Comparison of ENCODE assay signal across 12 cellular contexts in the genomic region with DNA sequence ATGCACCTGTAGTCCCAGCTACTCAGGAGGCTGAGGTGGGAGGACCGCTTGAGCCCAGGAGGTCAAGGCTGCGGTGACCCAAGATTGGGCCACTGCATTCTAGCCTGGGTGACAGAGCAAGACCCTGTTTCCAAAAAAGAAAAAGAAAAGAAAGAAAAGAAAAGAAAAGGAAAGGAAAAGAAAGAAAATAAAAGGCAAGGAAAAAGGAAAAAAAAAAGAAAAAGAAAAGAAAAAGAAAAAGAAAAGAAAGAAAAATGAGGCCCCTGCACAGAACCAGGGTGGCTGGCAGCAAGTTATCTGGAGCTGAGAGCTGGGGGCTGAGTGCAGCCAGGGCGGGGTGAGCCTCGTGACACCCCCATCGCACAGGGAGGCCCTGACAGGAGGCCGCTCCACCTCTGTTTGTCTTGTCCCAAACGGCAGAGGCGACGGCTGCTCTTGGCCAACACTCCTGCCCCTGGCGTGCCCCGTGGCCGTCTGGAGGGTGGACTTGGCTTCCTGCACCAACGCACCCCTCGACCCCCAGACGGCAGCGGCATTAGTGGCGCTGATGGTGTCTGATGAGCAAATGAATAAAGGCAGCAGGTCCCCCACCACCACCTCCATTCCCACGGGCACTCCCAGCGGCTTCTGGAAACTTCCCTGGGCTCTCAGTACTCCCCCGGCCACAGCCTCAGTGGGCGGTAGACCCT. TPM values are rescaled to one million over a fixed set of nuclear protein-coding genes. Genes with fewer than 3 reads are reported as not detected.
DNase-seq lines count a peak whose midpoint lies in the region; ATAC-seq, FAIRE-seq and TF ChIP-seq lines count a peak whose summit lies in the region.
"Had no signal": no experiment of that assay in that cellular context is flagged by ENCODE, and none has a peak within 500 bp of the region (broad histone marks: within the 10 kb centered on the region; RNA-seq: fewer than 3 reads in every experiment).

No MANE protein-coding gene starts in this region.

- H3K9me3 Mint-ChIP-seq in activated naive CD4-positive, alpha-beta T cell treated with anti-CD3 and anti-CD28 coated beads, Interleukin-2, amount 50 U/mL, for 24 hours, result no peaks in the 10 kb centered on the region
- H3K9me3 Mint-ChIP-seq in activated naive CD8-positive, alpha-beta T cell treated with anti-CD3 and anti-CD28 coated beads, Interleukin-2, amount 50 U/mL, for 24 hours, result no peaks in the 10 kb centered on the region
- no peaks in the 10 kb centered on the region for H3K9me3 Mint-ChIP-seq in endothelial cell (ENCODE audit: unreplicated experiment)
- H3K9me3 Mint-ChIP-seq: activated CD4-positive, alpha-beta T cell treated with anti-CD3 and anti-CD28 coated beads, Interleukin-2, amount 10 ng/mL, durations not matched to agents 7 days and 5 days had no signal

- intact Hi-C loops in transverse colon (cut with DNase I; ENCODE audit: low total_unique reads), result no loop called here

- peak overlapping the region in 1 of 4 experiments; percentile 56; a peak in 3 of 8 replicates for H3K4me3 ChIP-seq in H1 (ENCODE audit: extremely low read depth in 1 of 4, insufficient read depth in 2 of 4, low read depth in 3 of 4, low read length in 4 of 4)
- H3K4me3 ChIP-seq in mucosa of stomach (ENCODE audit: low read length), result no peak overlapping the region
- H3K4me3 ChIP-seq in transverse colon, result peak overlapping the region in 3 of 4 donors; percentile 9 to 47 (median 38)

- no peak for TF ChIP-seq RAD21 in H1 (IDR thresholded peaks at IDR 0.05 in 1 of 2, conservative IDR thresholded peaks at IDR 0.05 in 1 of 2; ENCODE audit: low read depth in 2 of 2, low read length in 2 of 2)

- H2BK20ac ChIP-seq in H1 (ENCODE audit: low read length), result no peak overlapping the region

- H3K14ac ChIP-seq in H1 (ENCODE audit: insufficient read length), result no peak overlapping the region

- TF ChIP-seq CTCF in H1 (IDR thresholded peaks at IDR 0.05; ENCODE audit: control extremely low read depth in 1 of 3, insufficient read depth in 1 of 3, low read depth in 1 of 3, low read length in 3 of 3), result no peak
- no peak for TF ChIP-seq CTCF in transverse colon (IDR thresholded peaks at IDR 0.05)
- no peak for TF ChIP-seq CTCF in endothelial cell (IDR thresholded peaks at IDR 0.05; ENCODE audit: unreplicated experiment)

- no peak for TF ChIP-seq EP300 in H1 (IDR thresholded peaks at IDR 0.05; ENCODE audit: borderline replicate concordance in 1 of 2, low read depth in 2 of 2, low read length in 2 of 2)
- no peak for TF ChIP-seq EP300 in transverse colon (IDR thresholded peaks at IDR 0.05; ENCODE audit: low read depth)

- no peak overlapping the region; the same call in 1 of the 2 replicates for H4K8ac ChIP-seq in H1 (ENCODE audit: extremely low read depth, insufficient read depth, low read length)

- peak overlapping the region; percentile 50 to 64 for H3K4me2 ChIP-seq in H1 (ENCODE audit: insufficient read depth in 1 of 2, low read depth in 2 of 2, low read length in 2 of 2)

- peak overlapping the region; percentile 30 for H4K91ac ChIP-seq in H1 (replicated peaks; ENCODE audit: insufficient read length, low read length)

- DNase-seq in activated naive CD4-positive, alpha-beta T cell (lab: John Stamatoyannopoulos, UW), result no peak
- DNase-seq in H1 (ENCODE audit: low read depth in 1 of 2, low spot score in 2 of 2), result no peak
- no peak for DNase-seq in transverse colon
- DNase-seq in activated naive CD8-positive, alpha-beta T cell treated with anti-CD3 and anti-CD28 coated beads, Interleukin-2, amount 50 U/mL, for 24 hours, result no peak
- DNase-seq in endothelial cell (ENCODE audit: low spot score), result no peak
- DNase-seq in SIG-M5 (lab: John Stamatoyannopoulos, UW), result no peak
- DNase-seq: NCI-H2029 treated with DMSO at 0.1 percent for 48 hours had no signal

- peak overlapping the region; percentile 62 for H3K4me3 Mint-ChIP-seq in activated naive CD4-positive, alpha-beta T cell treated with anti-CD3 and anti-CD28 coated beads, Interleukin-2, amount 50 U/mL, for 24 hours
- H3K4me3 Mint-ChIP-seq in activated naive CD8-positive, alpha-beta T cell treated with anti-CD3 and anti-CD28 coated beads, Interleukin-2, amount 50 U/mL, for 24 hours, result no peak overlapping the region
- no peak overlapping the region for H3K4me3 Mint-ChIP-seq in endothelial cell (ENCODE audit: unreplicated experiment)
- H3K4me3 Mint-ChIP-seq: activated CD4-positive, alpha-beta T cell treated with anti-CD3 and anti-CD28 coated beads, Interleukin-2, amount 10 ng/mL, durations not matched to agents 7 days and 5 days had no signal

- in situ Hi-C loops in transverse colon (cut with MboI; ENCODE audit: low pct_ligation_motif_present in 1 of 4, low pct_unique_long_range_greater_than_20kb in 1 of 4, low sequenced_read_pairs in 3 of 4), result loop anchor here (10.0 to 25.0 kb wide), 2 partner anchors 119 to 121 kb away; partner anchors contain the start of gene TOR4A (in 2 of the 4)

- peaks cover 16% of the 10 kb centered on the region for H3K4me1 Mint-ChIP-seq in activated naive CD4-positive, alpha-beta T cell treated with anti-CD3 and anti-CD28 coated beads, Interleukin-2, amount 50 U/mL, for 24 hours
- H3K4me1 Mint-ChIP-seq in activated naive CD8-positive, alpha-beta T cell treated with anti-CD3 and anti-CD28 coated beads, Interleukin-2, amount 50 U/mL, for 24 hours, result peaks cover 9% of the 10 kb centered on the region
- H3K4me1 Mint-ChIP-seq in endothelial cell (ENCODE audit: unreplicated experiment), result peaks cover 3% of the 10 kb centered on the region

- H3K4me1 ChIP-seq in H1 (replicated peaks in 1 of 4; ENCODE audit: control insufficient read depth in 3 of 4, insufficient read depth in 4 of 4, low read length in 3 of 4), result peaks cover 0 to 4% (median 2%) of the 10 kb centered on the region in 4 experiments; a peak in 6 of 7 replicates
- peaks cover 20% of the 10 kb centered on the region for H3K4me1 ChIP-seq in mucosa of stomach (ENCODE audit: control insufficient read depth, insufficient read depth, low read length)
- H3K4me1 ChIP-seq in transverse colon, result peaks cover 13 to 40% (median 23%) of the 10 kb centered on the region in 4 donors

- WGBS in H1 (ENCODE audit: extremely low coverage in 1 of 2, insufficient coverage in 1 of 2, insufficient read length in 1 of 2, insufficient replicate concordance in 2 of 2, low coverage in 1 of 2, low lambda C conversion rate in 2 of 2, missing lambda C conversion rate in 1 of 2), 2 experiments, result 67% methylated on average over 17 of the region's 21 CpGs; no CpG with 5 or more reads in 1 of the 2 experiments
- 58% methylated on average over 12 to 21 of the region's 21 CpGs for WGBS in transverse colon (ENCODE audit: low coverage in 1 of 2), 2 donors

- H3K4ac ChIP-seq in H1 (replicated peaks; ENCODE audit: insufficient read length, low read depth, low read length), result no peak overlapping the region

- H3K23ac ChIP-seq in H1 (ENCODE audit: insufficient read length), result no peak overlapping the region

- H4K20me1 ChIP-seq in H1 (replicated peaks in 1 of 2; ENCODE audit: control insufficient read depth in 1 of 2, insufficient read depth in 2 of 2, low read length in 2 of 2), result peaks cover 0 to 4% of the 10 kb centered on the region in 2 experiments

- H3K79me2 ChIP-seq in H1 (ENCODE audit: control insufficient read depth in 1 of 2, insufficient read depth in 2 of 2, low read length in 2 of 2), result no peaks in the 10 kb centered on the region

- H2AFZ ChIP-seq in H1 (ENCODE audit: low read length), result no peak overlapping the region

- H4K5ac ChIP-seq in H1 (ENCODE audit: insufficient read length, low read depth, low read length), result no peak overlapping the region

- no peak overlapping the region for H2BK120ac ChIP-seq in H1 (replicated peaks; ENCODE audit: low read depth, low read length)

- 0 out of 2 replicates have a peak, but pooled peaks cover 2% of the 10 kb centered on the region for H3K79me1 ChIP-seq in H1 (ENCODE audit: low read depth, low read length)

- H3K9me3 ChIP-seq in H1 (ENCODE audit: insufficient read depth in 2 of 2, low read depth in 1 of 2, low read length in 1 of 2) (no peaks in the 10 kb centered on the region; a peak in 1 of 4 replicates), mucosa of stomach (ENCODE audit: control insufficient read depth, low read length) (no peaks in the 10 kb centered on the region), transverse colon (no peaks in the 10 kb centered on the region)
- H3K9me3 ChIP-seq: thyroid gland had no signal

- H2BK12ac ChIP-seq in H1 (ENCODE audit: low read depth, low read length), result no peak overlapping the region; the same call in 1 of the 2 replicates

- peak overlapping the region; percentile 76 for H3K27ac Mint-ChIP-seq in activated naive CD4-positive, alpha-beta T cell treated with anti-CD3 and anti-CD28 coated beads, Interleukin-2, amount 50 U/mL, for 24 hours
- no peak overlapping the region for H3K27ac Mint-ChIP-seq in activated naive CD8-positive, alpha-beta T cell treated with anti-CD3 and anti-CD28 coated beads, Interleukin-2, amount 50 U/mL, for 24 hours
- H3K27ac Mint-ChIP-seq in endothelial cell (ENCODE audit: unreplicated experiment), result no peak overlapping the region
- H3K27ac Mint-ChIP-seq: activated CD4-positive, alpha-beta T cell treated with anti-CD3 and anti-CD28 coated beads, Interleukin-2, amount 10 ng/mL, durations not matched to agents 7 days and 5 days had no signal

- TF ChIP-seq POLR2A in H1 (IDR thresholded peaks at IDR 0.05; ENCODE audit: control extremely low read depth in 1 of 2, low read depth in 2 of 2, low read length in 2 of 2) (no peak), transverse colon (IDR thresholded peaks at IDR 0.05) (no peak)

- peaks cover 6% of the 10 kb centered on the region for H3K36me3 Mint-ChIP-seq in activated naive CD4-positive, alpha-beta T cell treated with anti-CD3 and anti-CD28 coated beads, Interleukin-2, amount 50 U/mL, for 24 hours
- H3K36me3 Mint-ChIP-seq in activated naive CD8-positive, alpha-beta T cell treated with anti-CD3 and anti-CD28 coated beads, Interleukin-2, amount 50 U/mL, for 24 hours (ENCODE audit: low read depth), result peaks cover 8% of the 10 kb centered on the region
- peaks cover 13% of the 10 kb centered on the region for H3K36me3 Mint-ChIP-seq in endothelial cell (ENCODE audit: low read depth, unreplicated experiment)

- no peak overlapping the region for H2AK5ac ChIP-seq in H1 (ENCODE audit: low read depth, low read length)

- H3K23me2 ChIP-seq in H1 (ENCODE audit: low read depth, low read length), result peaks cover 6% of the 10 kb centered on the region; the same call in 1 of the 2 replicates

- no peak overlapping the region for H3K56ac ChIP-seq in H1 (replicated peaks; ENCODE audit: insufficient read length, low read depth, low read length)

- no peak overlapping the region for H2BK5ac ChIP-seq in H1 (ENCODE audit: low read depth, low read length)

- no peak overlapping the region for H3K27ac ChIP-seq in H1 (ENCODE audit: low read depth, low read length)
- H3K27ac ChIP-seq in transverse colon, result peak overlapping the region in 3 of 4 donors; percentile 49 to 64 (median 57)
- H3K27ac ChIP-seq: thyroid gland had no signal

- CTCF ChIA-PET in H1 (lab: Charles Lee; ENCODE audit: partially characterized antibody), result interaction anchor here (0.6 to 2.0 kb wide), 3 partner anchors 23 to 112 kb away, joined by 3 to 5 read pairs (median 3); no protein-coding TSS in a partner anchor

- H3K18ac ChIP-seq in H1 (ENCODE audit: extremely low read depth, low read length), result no peak overlapping the region; the same call in 1 of the 2 replicates

- FAIRE-seq in H1 (lab: Jason Lieb, UNC), result no peak

- ATAC-seq in activated naive CD8-positive, alpha-beta T cell treated with anti-CD3 and anti-CD28 coated beads, Interleukin-2, amount 50 U/mL, for 24 hours, result no peak

- H3K27me3 ChIP-seq in H1 (replicated peaks in 1 of 4; ENCODE audit: control insufficient read depth in 3 of 4, extremely low read depth in 1 of 4, insufficient read depth in 3 of 4, low read length in 3 of 4) (peaks cover 0 to 3% (median under 1%) of the 10 kb centered on the region in 4 experiments; a peak in 2 of 7 replicates), mucosa of stomach (ENCODE audit: control insufficient read depth, insufficient read depth, low read length) (no peaks in the 10 kb centered on the region), transverse colon (no peaks in the 10 kb centered on the region)
- H3K27me3 ChIP-seq: thyroid gland had no signal

- H3K27me3 Mint-ChIP-seq in activated naive CD4-positive, alpha-beta T cell treated with anti-CD3 and anti-CD28 coated beads, Interleukin-2, amount 50 U/mL, for 24 hours, result no peaks in the 10 kb centered on the region
- peaks cover 2% of the 10 kb centered on the region for H3K27me3 Mint-ChIP-seq in activated naive CD8-positive, alpha-beta T cell treated with anti-CD3 and anti-CD28 coated beads, Interleukin-2, amount 50 U/mL, for 24 hours
- H3K27me3 Mint-ChIP-seq in endothelial cell (ENCODE audit: unreplicated experiment), result no peaks in the 10 kb centered on the region

- H3K9ac ChIP-seq in H1 (replicated peaks in 1 of 4; ENCODE audit: extremely low read depth in 1 of 4, low read depth in 3 of 4, low read length in 3 of 4) (no peak overlapping the region), mucosa of stomach (ENCODE audit: low read length) (peak overlapping the region; percentile 43)

- POLR2A ChIA-PET in H1 (lab: Charles Lee; ENCODE audit: partially characterized antibody), result no interaction called here

- H2BK15ac ChIP-seq in H1 (ENCODE audit: low read length), result no peak overlapping the region

- H3K36me3 ChIP-seq in H1 (ENCODE audit: control insufficient read depth in 2 of 4, insufficient read depth in 4 of 4, low read length in 3 of 4), result no peaks in the 10 kb centered on the region
- no peaks in the 10 kb centered on the region for H3K36me3 ChIP-seq in mucosa of stomach (ENCODE audit: control insufficient read depth, insufficient read depth, low read length)
- H3K36me3 ChIP-seq in transverse colon, result no peaks in the 10 kb centered on the region
- H3K36me3 ChIP-seq: thyroid gland had no signal

RNA-seq across cellular contexts. Expression of gene EXD3, which starts 16.7 kb away (rescaled TPM):
- total RNA-seq in H1 (2021; fragmentation: NEBNext Ultra II Directional; extraction: Animal tissue kit (Norgen Biotek cat#: 25700)), result 7.0 and 7.2 TPM in 2 replicates
- 9.4 and 12.7 TPM in 2 replicates for polyA plus RNA-seq in H1 (2011; rRNA removed)
- polyA plus RNA-seq in H1 (2011; cell fraction: cytosol; rRNA removed), result 11.1 TPM
- 40.6 TPM for polyA plus RNA-seq in H1 (2011; cell fraction: nucleus; rRNA removed)
- polyA plus RNA-seq in H1 (2012, experiment 1 of 2), result 4.4 to 11.7 TPM (median 10.6 TPM) in 4 replicates
- 6.7 TPM for polyA plus RNA-seq in H1 (2012, experiment 2 of 2)
- 5.3 TPM for polyA plus RNA-seq in H1 (2013, experiment 1 of 2)
- polyA plus RNA-seq in H1 (2013, experiment 2 of 2), result 4.9 TPM
- 2.7 and 6.9 TPM in 2 replicates for polyA minus RNA-seq in H1 (2011; rRNA and poly(A)+ RNA removed)
- 6.4 TPM for polyA minus RNA-seq in H1 (2011; cell fraction: cytosol; rRNA and poly(A)+ RNA removed)
- polyA minus RNA-seq in H1 (2011; cell fraction: nucleus; rRNA and poly(A)+ RNA removed), result 11.7 TPM
- total RNA-seq in transverse colon (100 to 1,000 TPM in 1 of 4 donors, 10 to 100 TPM in 3; 47.6 to 228 (median 74.2) TPM), endothelial cell (ENCODE audit: unreplicated experiment) (19.9 TPM)

RNA-seq across cellular contexts. Expression of gene NOXA1, which starts 17.0 kb away (rescaled TPM):
- total RNA-seq in H1 (2021; fragmentation: NEBNext Ultra II Directional; extraction: Animal tissue kit (Norgen Biotek cat#: 25700)), result 0.34 and 0.55 TPM in 2 replicates
- polyA plus RNA-seq in H1 (2011; rRNA removed), result 0.91 and 1.5 TPM in 2 replicates
- 1.3 TPM for polyA plus RNA-seq in H1 (2011; cell fraction: cytosol; rRNA removed)
- 4.7 TPM for polyA plus RNA-seq in H1 (2011; cell fraction: nucleus; rRNA removed)
- polyA plus RNA-seq in H1 (2012, experiment 1 of 2), result 0.41 to 1.2 TPM (median 0.88 TPM) in 4 replicates
- polyA plus RNA-seq in H1 (2012, experiment 2 of 2), result 0.25 TPM
- polyA plus RNA-seq in H1 (2013, experiment 1 of 2), result 0.53 TPM
- polyA plus RNA-seq in H1 (2013, experiment 2 of 2), result 0.44 TPM
- polyA minus RNA-seq in H1 (2011; rRNA and poly(A)+ RNA removed), result not detected in 2 replicates
- 0.81 TPM for polyA minus RNA-seq in H1 (2011; cell fraction: cytosol; rRNA and poly(A)+ RNA removed)
- 1.5 TPM for polyA minus RNA-seq in H1 (2011; cell fraction: nucleus; rRNA and poly(A)+ RNA removed)
- total RNA-seq in transverse colon (10 to 100 TPM; 19.7 to 53.9 (median 40.8) TPM), endothelial cell (ENCODE audit: unreplicated experiment) (0.36 TPM)

RNA-seq across cellular contexts. Expression of gene ENTPD8, which starts 34.9 kb away (rescaled TPM):
- 0.33 and 0.48 TPM in 2 replicates for total RNA-seq in H1 (2021; fragmentation: NEBNext Ultra II Directional; extraction: Animal tissue kit (Norgen Biotek cat#: 25700))
- polyA plus RNA-seq in H1 (2011; rRNA removed), result 0.51 and 1.1 TPM in 2 replicates
- 0.69 TPM for polyA plus RNA-seq in H1 (2011; cell fraction: cytosol; rRNA removed)
- polyA plus RNA-seq in H1 (2011; cell fraction: nucleus; rRNA removed), result 6.1 TPM
- 0.39 to 1.0 TPM (median 0.86 TPM) in 4 replicates for polyA plus RNA-seq in H1 (2012, experiment 1 of 2)
- polyA plus RNA-seq in H1 (2012, experiment 2 of 2), result 0.30 TPM
- polyA plus RNA-seq in H1 (2013, experiment 1 of 2), result 0.45 TPM
- polyA plus RNA-seq in H1 (2013, experiment 2 of 2), result 0.40 TPM
- 0.12 TPM in 1 of 2 replicates, not detected in the other for polyA minus RNA-seq in H1 (2011; rRNA and poly(A)+ RNA removed)
- not detected for polyA minus RNA-seq in H1 (2011; cell fraction: cytosol; rRNA and poly(A)+ RNA removed)
- polyA minus RNA-seq in H1 (2011; cell fraction: nucleus; rRNA and poly(A)+ RNA removed), result 0.40 TPM
- total RNA-seq in transverse colon (100 to 1,000 TPM in 1 of 4 donors, 10 to 100 TPM in 3; 20.7 to 109 (median 63.8) TPM), endothelial cell (ENCODE audit: unreplicated experiment) (0.21 TPM)
- total RNA-seq: activated CD4-positive, alpha-beta T cell treated with anti-CD3 and anti-CD28 coated beads, Interleukin-2, amount 10 ng/mL, durations not matched to agents 7 days and 5 days; mononuclear cell had no signal

RNA-seq across cellular contexts. Expression of gene NSMF, which starts 52.9 kb away (rescaled TPM):
- 55.5 and 56.7 TPM in 2 replicates for total RNA-seq in H1 (2021; fragmentation: NEBNext Ultra II Directional; extraction: Animal tissue kit (Norgen Biotek cat#: 25700))
- 65.1 and 90.8 TPM in 2 replicates for polyA plus RNA-seq in H1 (2011; rRNA removed)
- 65.8 TPM for polyA plus RNA-seq in H1 (2011; cell fraction: cytosol; rRNA removed)
- 223 TPM for polyA plus RNA-seq in H1 (2011; cell fraction: nucleus; rRNA removed)
- 31.7 to 60.6 TPM (median 47.9 TPM) in 4 replicates for polyA plus RNA-seq in H1 (2012, experiment 1 of 2)
- polyA plus RNA-seq in H1 (2012, experiment 2 of 2), result 42.0 TPM
- 39.5 TPM for polyA plus RNA-seq in H1 (2013, experiment 1 of 2)
- polyA plus RNA-seq in H1 (2013, experiment 2 of 2), result 37.5 TPM
- 23.1 and 28.8 TPM in 2 replicates for polyA minus RNA-seq in H1 (2011; rRNA and poly(A)+ RNA removed)
- 32.0 TPM for polyA minus RNA-seq in H1 (2011; cell fraction: cytosol; rRNA and poly(A)+ RNA removed)
- polyA minus RNA-seq in H1 (2011; cell fraction: nucleus; rRNA and poly(A)+ RNA removed), result 41.2 TPM
- total RNA-seq in transverse colon (100 to 1,000 TPM in 1 of 4 donors, 10 to 100 TPM in 3; 44.6 to 130 (median 55.2) TPM), endothelial cell (ENCODE audit: unreplicated experiment) (43.0 TPM)

Comparison
In these comparisons a context has a peak if more than half of its experiments do, and no peak if none do; other contexts are left out.
1. RNA of gene NOXA1, which starts 17.0 kb away (total RNA-seq): 19.7 to 53.9 TPM in transverse colon; 0.36 TPM in endothelial cell (single experiment) and 0.34 to 0.55 TPM in H1; every median in the first group is over 10 times any median in the second.
2. RNA of gene ENTPD8, which starts 34.9 kb away (total RNA-seq): 20.7 to 109 TPM in transverse colon; 0.33 to 0.48 TPM in H1 and 0.21 TPM in endothelial cell (single experiment); every median in the first group is over 10 times any median in the second.